ENCODE assay signal across 8 cellular contexts in genomic region chr6:34696189-34696738, GRCh38. TPM values are rescaled to one million over a fixed set of nuclear protein-coding genes. Genes with fewer than 3 reads are reported as not detected.
DNase-seq lines count a peak whose midpoint lies in the region; ATAC-seq and TF ChIP-seq lines count a peak whose summit lies in the region.

No MANE protein-coding gene starts in this region.

- peak overlapping the region; percentile 95 for H3K27ac Mint-ChIP-seq in activated CD4-positive, alpha-beta T cell treated with anti-CD3 and anti-CD28 coated beads, Interleukin-2, amount 10 ng/mL, durations not matched to agents 24 days and 14 days

- peaks cover 36% of the 10 kb centered on the region for H3K4me1 Mint-ChIP-seq in activated CD4-positive, alpha-beta T cell treated with anti-CD3 and anti-CD28 coated beads, Interleukin-2, amount 10 ng/mL, durations not matched to agents 24 days and 14 days

- DNase-seq in activated CD4-positive, alpha-beta T cell treated with anti-CD3 and anti-CD28 coated beads, Interleukin-2, amount 10 ng/mL, durations not matched to agents 24 days and 14 days = no peak
- DNase-seq in activated CD4-positive, alpha-beta T cell treated with anti-CD3 and anti-CD28 coated beads for 1 hour = no peak
- DNase-seq in PC-9 = peak in 1 of 2 experiments; percentile 47
- DNase-seq in ureter (ENCODE audit: low spot score) = peak; percentile 62
- DNase-seq in NCI-H1436 treated with DMSO at 0.1 percent for 48 hours (lab: John Stamatoyannopoulos, UW) = no peak

- intact Hi-C loops in activated CD4-positive, alpha-beta T cell treated with anti-CD3 and anti-CD28 coated beads, Interleukin-2, amount 10 ng/mL, durations not matched to agents 24 days and 14 days (cut with micrococcal nuclease) = loop anchor here (1.0 to 2.0 kb wide), 3 partner anchors 24 to 447 kb away; partner anchors contain the start of gene SMIM29
- intact Hi-C loops in PC-9 (cut with micrococcal nuclease; ENCODE audit: unreplicated experiment) = no loop called here

- H3K27me3 ChIP-seq in PC-9 (ENCODE audit: insufficient read depth, low read depth) (no peaks in the 10 kb centered on the region), ectodermal cell (ENCODE audit: control insufficient read depth, insufficient read depth, low read length, poor library complexity, severe bottlenecking) (no peaks in the 10 kb centered on the region), mononuclear cell (ENCODE audit: insufficient read depth, low read length) (no peaks in the 10 kb centered on the region)

- H2AFZ ChIP-seq in PC-9 = peak overlapping the region; percentile 93

- peak overlapping the region; percentile 90 for H3K4me3 Mint-ChIP-seq in activated CD4-positive, alpha-beta T cell treated with anti-CD3 and anti-CD28 coated beads, Interleukin-2, amount 10 ng/mL, durations not matched to agents 24 days and 14 days

- ATAC-seq in HG02763 (IDR thresholded peaks at IDR 0.05; ENCODE audit: unreplicated experiment) = peak; percentile 33

- BruUV-seq in PC-9 (replicated peaks; lab: Mats Ljungman, UMichigan) = no TSS peak

- H3F3A ChIP-seq in PC-9 (ENCODE audit: insufficient read depth, low read depth) = no peaks in the 10 kb centered on the region; the same call in 1 of the 2 replicates

- H3K4me1 ChIP-seq in PC-9 (replicated peaks; ENCODE audit: insufficient read depth) (peaks cover 29% of the 10 kb centered on the region), ectodermal cell (ENCODE audit: control insufficient read depth, insufficient read depth, low read length) (peaks cover 7% of the 10 kb centered on the region), mononuclear cell (ENCODE audit: insufficient read depth, low read length) (peaks cover 39% of the 10 kb centered on the region)

- CTCF ChIA-PET in PC-9 (lab: Charles Lee) = interaction anchor here (0.6 to 0.7 kb wide), 5 partner anchors 15 to 359 kb away, joined by 3 to 11 read pairs (median 5); no protein-coding TSS in a partner anchor

- H3K9me2 ChIP-seq in PC-9 (ENCODE audit: insufficient read depth) = no peaks in the 10 kb centered on the region

- H4K20me1 ChIP-seq in PC-9 (ENCODE audit: insufficient read depth) = peaks cover 4% of the 10 kb centered on the region; the same call in 1 of the 2 replicates

- H3K4me2 ChIP-seq in PC-9 = peak overlapping the region; percentile 96

- no peaks in the 10 kb centered on the region for H3K9me3 Mint-ChIP-seq in activated CD4-positive, alpha-beta T cell treated with anti-CD3 and anti-CD28 coated beads, Interleukin-2, amount 10 ng/mL, durations not matched to agents 24 days and 14 days

- no peaks in the 10 kb centered on the region for H3K9me3 ChIP-seq in PC-9 (ENCODE audit: insufficient read depth, low read depth)
- no peaks in the 10 kb centered on the region for H3K9me3 ChIP-seq in ectodermal cell (ENCODE audit: control insufficient read depth, low read length)
- H3K9me3 ChIP-seq in mononuclear cell (ENCODE audit: low read depth, low read length) = no peaks in the 10 kb centered on the region

- H3K36me3 Mint-ChIP-seq in activated CD4-positive, alpha-beta T cell treated with anti-CD3 and anti-CD28 coated beads, Interleukin-2, amount 10 ng/mL, durations not matched to agents 24 days and 14 days (ENCODE audit: low read depth) = peaks cover 18% of the 10 kb centered on the region

- H3K4me3 ChIP-seq in PC-9 (peak overlapping the region; percentile 99), ectodermal cell (ENCODE audit: insufficient read depth, low read depth, low read length) (peak overlapping the region; percentile 100), mononuclear cell (ENCODE audit: low read length) (peak overlapping the region; percentile 90)

- 0% methylated on average over 41 of the region's 41 CpGs for whole genome bisulfite sequencing in ectodermal cell, 2 experiments

- TF ChIP-seq CTCF in PC-9 (conservative IDR thresholded peaks at IDR 0.05) = no peak

- H3K27ac ChIP-seq in PC-9 = peak overlapping the region; percentile 37
- peak overlapping the region; percentile 36 for H3K27ac ChIP-seq in ectodermal cell (ENCODE audit: insufficient read depth, low read depth, low read length, poor library complexity, severe bottlenecking)

- H3K36me3 ChIP-seq in PC-9 (ENCODE audit: low read depth) (peaks cover 7% of the 10 kb centered on the region; the same call in 1 of the 2 replicates), ectodermal cell (ENCODE audit: control insufficient read depth, insufficient read depth, low read length) (no peaks in the 10 kb centered on the region)

- H3K79me2 ChIP-seq in PC-9 (ENCODE audit: low read depth) = peaks cover 53% of the 10 kb centered on the region

- H3K27me3 Mint-ChIP-seq in activated CD4-positive, alpha-beta T cell treated with anti-CD3 and anti-CD28 coated beads, Interleukin-2, amount 10 ng/mL, durations not matched to agents 24 days and 14 days = no peaks in the 10 kb centered on the region

- POLR2A ChIA-PET in PC-9 (lab: Charles Lee; ENCODE audit: unreplicated experiment) = interaction anchor here (0.6 to 1.6 kb wide), 6 partner anchors 17 to 545 kb away, joined by 3 to 23 read pairs (median 5); partner anchors contain the start of gene SNRPC

RNA-seq across cellular contexts. Expression of gene ILRUN, which starts 0.3 kb away (rescaled TPM):
- 65.4 and 67.2 TPM in 2 replicates for total RNA-seq in activated CD4-positive, alpha-beta T cell treated with anti-CD3 and anti-CD28 coated beads, Interleukin-2, amount 10 ng/mL, durations not matched to agents 24 days and 14 days
- 57.8 and 68.9 TPM in 2 replicates for total RNA-seq in PC-9 (2021)
- 57.1 TPM for polyA plus RNA-seq in ectodermal cell (2013, experiment 1 of 4)
- 58.7 TPM for polyA plus RNA-seq in ectodermal cell (2013, experiment 2 of 4)
- 37.2 TPM for polyA plus RNA-seq in ectodermal cell (2013, experiment 3 of 4)
- 40.7 TPM for polyA plus RNA-seq in ectodermal cell (2013, experiment 4 of 4)
- total RNA-seq in mononuclear cell = 43.2 TPM
- total RNA-seq in ureter = 61.3 TPM
